Comparison of ENCODE assay signal across 12 cellular contexts in genomic region chr14:68369289-68369925, GRCh38.
DNase-seq lines count a peak whose midpoint lies in the region; ATAC-seq and TF ChIP-seq lines count a peak whose summit lies in the region.
"Had no signal": no experiment of that assay in that cellular context is flagged by ENCODE, and none has a peak within 500 bp of the region (broad histone marks: within the 10 kb centered on the region; RNA-seq: fewer than 3 reads in every experiment).

No MANE protein-coding gene starts in this region.

- H3K27ac ChIP-seq in colonic mucosa = no peak overlapping the region

- CTCF ChIA-PET in activated CD4-positive, alpha-beta memory T cell treated with anti-CD3 and anti-CD28 coated beads for 36 hours (lab: Charles Lee) = no interaction called here
- CTCF ChIA-PET in activated CD4-positive, alpha-beta memory T cell treated with anti-CD3 and anti-CD28 coated beads, Interleukin-2, amount 10 ng/mL, durations not matched to agents 7 days and 5 days (lab: Charles Lee) = no interaction called here

- no peaks in the 10 kb centered on the region for H3K27me3 ChIP-seq in colonic mucosa
- H3K27me3 ChIP-seq: sigmoid colon had no signal

- peak; percentile 42 for ATAC-seq in HG02678 (IDR thresholded peaks at IDR 0.05; ENCODE audit: unreplicated experiment)
- ATAC-seq in T-helper 17 cell = peak; percentile 47
- ATAC-seq in stimulated activated naive CD8-positive, alpha-beta T cell treated with anti-CD3 and anti-CD28 coated beads, Interleukin-15, Interleukin-2, amounts not matched to agents 100 U/mL and 50 U/mL, for 24 hours = peak; percentile 83

- H3K4me3 Mint-ChIP-seq in activated CD4-positive, alpha-beta memory T cell treated with anti-CD3 and anti-CD28 coated beads for 36 hours = peak overlapping the region; percentile 33
- no peak overlapping the region for H3K4me3 Mint-ChIP-seq in activated CD4-positive, alpha-beta memory T cell treated with anti-CD3 and anti-CD28 coated beads, Interleukin-2, amount 10 ng/mL, durations not matched to agents 7 days and 5 days
- H3K4me3 Mint-ChIP-seq in T-helper 17 cell = peak overlapping the region; percentile 77

- H3K4me3 ChIP-seq in colonic mucosa = no peak overlapping the region
- H3K4me3 ChIP-seq: sigmoid colon had no signal

- H3K9me3 ChIP-seq in T-helper 17 cell (ENCODE audit: control insufficient read depth, low read length, poor library complexity, severe bottlenecking) = no peaks in the 10 kb centered on the region
- H3K9me3 ChIP-seq in colonic mucosa = no peaks in the 10 kb centered on the region
- H3K9me3 ChIP-seq: sigmoid colon had no signal

- no peaks in the 10 kb centered on the region for H3K9me3 Mint-ChIP-seq in activated CD4-positive, alpha-beta memory T cell treated with anti-CD3 and anti-CD28 coated beads for 36 hours
- peaks cover 5% of the 10 kb centered on the region for H3K9me3 Mint-ChIP-seq in activated CD4-positive, alpha-beta memory T cell treated with anti-CD3 and anti-CD28 coated beads, Interleukin-2, amount 10 ng/mL, durations not matched to agents 7 days and 5 days

- DNase-seq in activated CD4-positive, alpha-beta memory T cell treated with anti-CD3 and anti-CD28 coated beads for 36 hours = no peak
- no peak for DNase-seq in activated CD4-positive, alpha-beta memory T cell treated with anti-CD3 and anti-CD28 coated beads, Interleukin-2, amount 10 ng/mL, durations not matched to agents 7 days and 5 days
- DNase-seq in T-helper 17 cell = no peak
- DNase-seq in stimulated activated naive CD8-positive, alpha-beta T cell treated with anti-CD3 and anti-CD28 coated beads, Interleukin-15, Interleukin-2, amounts not matched to agents 100 U/mL and 50 U/mL, for 24 hours = no peak
- no peak for DNase-seq in HCEC 1CT
- no peak for DNase-seq in colonic mucosa
- DNase-seq in activated gamma-delta T cell treated with Interleukin-2 at 50 U/mL for 16 hours = no peak
- DNase-seq: amniotic stem cell, GOT3, NCI-H510A, sigmoid colon had no signal

- H3K36me3 Mint-ChIP-seq in activated CD4-positive, alpha-beta memory T cell treated with anti-CD3 and anti-CD28 coated beads for 36 hours = no peaks in the 10 kb centered on the region
- H3K36me3 Mint-ChIP-seq in activated CD4-positive, alpha-beta memory T cell treated with anti-CD3 and anti-CD28 coated beads, Interleukin-2, amount 10 ng/mL, durations not matched to agents 7 days and 5 days (ENCODE audit: low read depth) = no peaks in the 10 kb centered on the region
- peaks cover 4% of the 10 kb centered on the region for H3K36me3 Mint-ChIP-seq in T-helper 17 cell (ENCODE audit: low read depth)

- H3K9ac ChIP-seq in colonic mucosa (ENCODE audit: low read depth in 2 of 2, low read length in 2 of 2) = no peak overlapping the region

- no peaks in the 10 kb centered on the region for H3K4me1 ChIP-seq in colonic mucosa

- no peak for TF ChIP-seq CTCF in colonic mucosa (IDR thresholded peaks at IDR 0.05)

- H3K36me3 ChIP-seq in colonic mucosa = no peaks in the 10 kb centered on the region
- H3K36me3 ChIP-seq: sigmoid colon had no signal

- H3K27me3 Mint-ChIP-seq in activated CD4-positive, alpha-beta memory T cell treated with anti-CD3 and anti-CD28 coated beads for 36 hours = no peaks in the 10 kb centered on the region
- H3K27me3 Mint-ChIP-seq in activated CD4-positive, alpha-beta memory T cell treated with anti-CD3 and anti-CD28 coated beads, Interleukin-2, amount 10 ng/mL, durations not matched to agents 7 days and 5 days = no peaks in the 10 kb centered on the region
- no peaks in the 10 kb centered on the region for H3K27me3 Mint-ChIP-seq in T-helper 17 cell

- intact Hi-C loops in activated CD4-positive, alpha-beta memory T cell treated with anti-CD3 and anti-CD28 coated beads for 36 hours (cut with micrococcal nuclease) = loop anchor here (2.0 kb wide), 3 partner anchors 57 to 159 kb away; no protein-coding TSS in a partner anchor
- intact Hi-C loops in colonic mucosa (cut with DNase I) = no loop called here

- POLR2A ChIA-PET in activated CD4-positive, alpha-beta memory T cell treated with anti-CD3 and anti-CD28 coated beads for 36 hours (lab: Charles Lee) = interaction anchor here (0.7 kb wide), 1 partner anchor 484 kb away, joined by 3 read pairs; no protein-coding TSS in a partner anchor
- POLR2A ChIA-PET in activated CD4-positive, alpha-beta memory T cell treated with anti-CD3 and anti-CD28 coated beads, Interleukin-2, amount 10 ng/mL, durations not matched to agents 7 days and 5 days (lab: Charles Lee) = no interaction called here

- H3K27ac Mint-ChIP-seq in activated CD4-positive, alpha-beta memory T cell treated with anti-CD3 and anti-CD28 coated beads for 36 hours = peak overlapping the region; percentile 9
- no peak overlapping the region for H3K27ac Mint-ChIP-seq in activated CD4-positive, alpha-beta memory T cell treated with anti-CD3 and anti-CD28 coated beads, Interleukin-2, amount 10 ng/mL, durations not matched to agents 7 days and 5 days
- H3K27ac Mint-ChIP-seq in T-helper 17 cell = peak overlapping the region; percentile 97

- peaks cover 32% of the 10 kb centered on the region for H3K4me1 Mint-ChIP-seq in activated CD4-positive, alpha-beta memory T cell treated with anti-CD3 and anti-CD28 coated beads for 36 hours (ENCODE audit: low read depth)
- peaks cover 23% of the 10 kb centered on the region for H3K4me1 Mint-ChIP-seq in activated CD4-positive, alpha-beta memory T cell treated with anti-CD3 and anti-CD28 coated beads, Interleukin-2, amount 10 ng/mL, durations not matched to agents 7 days and 5 days
- H3K4me1 Mint-ChIP-seq in T-helper 17 cell = peaks cover 42% of the 10 kb centered on the region
